Comparison of ENCODE assay signal across 1 cellular context in the genomic region with DNA sequence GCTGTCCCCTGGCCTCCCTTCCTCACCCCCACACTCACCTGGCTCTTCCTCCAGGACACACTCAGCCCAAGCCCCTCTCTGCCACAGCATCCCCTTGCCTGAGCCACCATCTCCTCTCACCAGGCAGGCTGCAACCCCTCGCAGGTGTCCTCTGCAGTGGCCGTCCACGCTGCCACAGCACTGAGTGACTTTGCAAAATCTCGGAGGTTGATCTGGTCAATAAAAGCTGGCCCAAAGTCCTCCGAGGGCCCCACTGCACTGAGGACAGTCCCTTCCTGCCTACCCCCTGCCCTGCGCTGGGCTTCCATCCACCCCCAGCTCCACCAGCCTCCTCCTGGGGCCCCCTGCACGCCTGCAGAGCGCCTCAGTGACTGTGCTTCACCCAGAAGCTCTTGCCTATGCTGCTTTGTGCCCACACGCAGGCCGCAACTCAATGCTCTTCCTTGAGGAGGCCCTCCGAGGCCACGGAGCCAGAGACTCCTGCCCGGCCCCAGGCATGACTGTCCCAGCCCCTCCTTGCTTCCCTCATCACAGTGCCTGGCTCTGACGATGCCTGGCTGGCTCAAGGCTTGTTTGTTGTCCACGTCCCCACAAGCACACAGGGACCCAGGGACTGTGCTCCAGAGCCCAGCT.
TF ChIP-seq lines count a peak whose summit lies in the region.

No MANE protein-coding gene starts in this region.

TF ChIP-seq in WTC11, 78 proteins besides CTCF, POLR2A, EP300 and RAD21:
- TF ChIP-seq, protein P1, sequence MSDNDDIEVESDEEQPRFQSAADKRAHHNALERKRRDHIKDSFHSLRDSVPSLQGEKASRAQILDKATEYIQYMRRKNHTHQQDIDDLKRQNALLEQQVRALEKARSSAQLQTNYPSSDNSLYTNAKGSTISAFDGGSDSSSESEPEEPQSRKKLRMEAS (CRISPR knock-in tag; IDR thresholded peaks at IDR 0.05): peak; percentile 46; the same call in 1 of the 2 replicates
- TF ChIP-seq, protein P2, sequence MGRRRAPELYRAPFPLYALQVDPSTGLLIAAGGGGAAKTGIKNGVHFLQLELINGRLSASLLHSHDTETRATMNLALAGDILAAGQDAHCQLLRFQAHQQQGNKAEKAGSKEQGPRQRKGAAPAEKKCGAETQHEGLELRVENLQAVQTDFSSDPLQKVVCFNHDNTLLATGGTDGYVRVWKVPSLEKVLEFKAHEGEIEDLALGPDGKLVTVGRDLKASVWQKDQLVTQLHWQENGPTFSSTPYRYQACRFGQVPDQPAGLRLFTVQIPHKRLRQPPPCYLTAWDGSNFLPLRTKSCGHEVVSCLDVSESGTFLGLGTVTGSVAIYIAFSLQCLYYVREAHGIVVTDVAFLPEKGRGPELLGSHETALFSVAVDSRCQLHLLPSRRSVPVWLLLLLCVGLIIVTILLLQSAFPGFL (CRISPR knock-in tag; IDR thresholded peaks at IDR 0.05; ENCODE audit: borderline replicate concordance): no peak
- TF ChIP-seq, protein P3, sequence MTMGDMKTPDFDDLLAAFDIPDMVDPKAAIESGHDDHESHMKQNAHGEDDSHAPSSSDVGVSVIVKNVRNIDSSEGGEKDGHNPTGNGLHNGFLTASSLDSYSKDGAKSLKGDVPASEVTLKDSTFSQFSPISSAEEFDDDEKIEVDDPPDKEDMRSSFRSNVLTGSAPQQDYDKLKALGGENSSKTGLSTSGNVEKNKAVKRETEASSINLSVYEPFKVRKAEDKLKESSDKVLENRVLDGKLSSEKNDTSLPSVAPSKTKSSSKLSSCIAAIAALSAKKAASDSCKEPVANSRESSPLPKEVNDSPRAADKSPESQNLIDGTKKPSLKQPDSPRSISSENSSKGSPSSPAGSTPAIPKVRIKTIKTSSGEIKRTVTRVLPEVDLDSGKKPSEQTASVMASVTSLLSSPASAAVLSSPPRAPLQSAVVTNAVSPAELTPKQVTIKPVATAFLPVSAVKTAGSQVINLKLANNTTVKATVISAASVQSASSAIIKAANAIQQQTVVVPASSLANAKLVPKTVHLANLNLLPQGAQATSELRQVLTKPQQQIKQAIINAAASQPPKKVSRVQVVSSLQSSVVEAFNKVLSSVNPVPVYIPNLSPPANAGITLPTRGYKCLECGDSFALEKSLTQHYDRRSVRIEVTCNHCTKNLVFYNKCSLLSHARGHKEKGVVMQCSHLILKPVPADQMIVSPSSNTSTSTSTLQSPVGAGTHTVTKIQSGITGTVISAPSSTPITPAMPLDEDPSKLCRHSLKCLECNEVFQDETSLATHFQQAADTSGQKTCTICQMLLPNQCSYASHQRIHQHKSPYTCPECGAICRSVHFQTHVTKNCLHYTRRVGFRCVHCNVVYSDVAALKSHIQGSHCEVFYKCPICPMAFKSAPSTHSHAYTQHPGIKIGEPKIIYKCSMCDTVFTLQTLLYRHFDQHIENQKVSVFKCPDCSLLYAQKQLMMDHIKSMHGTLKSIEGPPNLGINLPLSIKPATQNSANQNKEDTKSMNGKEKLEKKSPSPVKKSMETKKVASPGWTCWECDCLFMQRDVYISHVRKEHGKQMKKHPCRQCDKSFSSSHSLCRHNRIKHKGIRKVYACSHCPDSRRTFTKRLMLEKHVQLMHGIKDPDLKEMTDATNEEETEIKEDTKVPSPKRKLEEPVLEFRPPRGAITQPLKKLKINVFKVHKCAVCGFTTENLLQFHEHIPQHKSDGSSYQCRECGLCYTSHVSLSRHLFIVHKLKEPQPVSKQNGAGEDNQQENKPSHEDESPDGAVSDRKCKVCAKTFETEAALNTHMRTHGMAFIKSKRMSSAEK (CRISPR knock-in tag; IDR thresholded peaks at IDR 0.05; ENCODE audit: borderline replicate concordance): no peak
- TF ChIP-seq ZNF263 (CRISPR knock-in tag; IDR thresholded peaks at IDR 0.05; ENCODE audit: low read depth) (peak; percentile 38), SMAD4 (CRISPR knock-in tag; IDR thresholded peaks at IDR 0.05) (no peak), FOXP1 (CRISPR knock-in tag; IDR thresholded peaks at IDR 0.05; ENCODE audit: borderline replicate concordance) (0 out of 2 replicates have a peak, but pooled peaks have one; percentile 14)
TF ChIP-seq in WTC11: peak in this region for 3.
